ENCODE assay signal across 11 cellular contexts in genomic region chr3:40930131-40930538, GRCh38.
A peak's percentile ranks its signal among the peaks of the same experiment; 100 is the strongest.
DNase-seq lines count a peak whose midpoint lies in the region; ATAC-seq lines count a peak whose summit lies in the region.
"Had no signal": no experiment of that assay in that cellular context is flagged by ENCODE, and none has a peak within 500 bp of the region (broad histone marks: within the 10 kb centered on the region; RNA-seq: fewer than 3 reads in every experiment).

No MANE protein-coding gene starts in this region.

- in situ Hi-C loops in SK-MEL-5 (cut with HindIII; ENCODE audit: low pct_unique_long_range_greater_than_20kb, low sequenced_read_pairs): no loop called here

- intact Hi-C loops in sciatic nerve (cut with DNase I): no loop called here

- peak; percentile 13 for ATAC-seq in sciatic nerve
- ATAC-seq in HG02798 (IDR thresholded peaks at IDR 0.05; ENCODE audit: poor library complexity, unreplicated experiment): no peak
- ATAC-seq: activated T-cell treated with anti-CD3 and anti-CD28 coated beads, Interleukin-2, amount 50 U/mL, for 4 hours had no signal

- peak; percentile 18 for DNase-seq in DMS53 (lab: John Stamatoyannopoulos, UW)
- no peak for DNase-seq in DMS53 treated with DMSO at 0.1 percent for 48 hours (lab: John Stamatoyannopoulos, UW; ENCODE audit: unreplicated experiment)
- DNase-seq in SK-MEL-5 (ENCODE audit: low read depth, low spot score): peak; percentile 44
- DNase-seq in glomerular visceral epithelial cell (ENCODE audit: extremely low spot score): peak; percentile 20
- no peak for DNase-seq in sciatic nerve (ENCODE audit: low spot score)
- no peak for DNase-seq in stimulated activated naive CD4-positive, alpha-beta T cell (lab: John Stamatoyannopoulos, UW)
- no peak for DNase-seq in 8988T
- DNase-seq: activated T-cell treated with anti-CD3 and anti-CD28 coated beads, Interleukin-2, amount 50 U/mL, for 4 hours; nucleus accumbens; stimulated activated CD4-positive, alpha-beta T cell treated with anti-CD3 and anti-CD28 coated beads, Interleukin-4, amount 100 ng/mL, for 1 hour had no signal

Comparison
In these comparisons a context has a peak if more than half of its experiments do, and no peak if none do; other contexts are left out.
1. DNase-seq: peak in DMS53 (single experiment), SK-MEL-5 (single experiment) and glomerular visceral epithelial cell (single experiment); none in DMS53 treated with DMSO at 0.1 percent for 48 hours (single experiment), sciatic nerve (single experiment), stimulated activated naive CD4-positive, alpha-beta T cell (0 of 6) and 8988T (single experiment).